In the genomic region with DNA sequence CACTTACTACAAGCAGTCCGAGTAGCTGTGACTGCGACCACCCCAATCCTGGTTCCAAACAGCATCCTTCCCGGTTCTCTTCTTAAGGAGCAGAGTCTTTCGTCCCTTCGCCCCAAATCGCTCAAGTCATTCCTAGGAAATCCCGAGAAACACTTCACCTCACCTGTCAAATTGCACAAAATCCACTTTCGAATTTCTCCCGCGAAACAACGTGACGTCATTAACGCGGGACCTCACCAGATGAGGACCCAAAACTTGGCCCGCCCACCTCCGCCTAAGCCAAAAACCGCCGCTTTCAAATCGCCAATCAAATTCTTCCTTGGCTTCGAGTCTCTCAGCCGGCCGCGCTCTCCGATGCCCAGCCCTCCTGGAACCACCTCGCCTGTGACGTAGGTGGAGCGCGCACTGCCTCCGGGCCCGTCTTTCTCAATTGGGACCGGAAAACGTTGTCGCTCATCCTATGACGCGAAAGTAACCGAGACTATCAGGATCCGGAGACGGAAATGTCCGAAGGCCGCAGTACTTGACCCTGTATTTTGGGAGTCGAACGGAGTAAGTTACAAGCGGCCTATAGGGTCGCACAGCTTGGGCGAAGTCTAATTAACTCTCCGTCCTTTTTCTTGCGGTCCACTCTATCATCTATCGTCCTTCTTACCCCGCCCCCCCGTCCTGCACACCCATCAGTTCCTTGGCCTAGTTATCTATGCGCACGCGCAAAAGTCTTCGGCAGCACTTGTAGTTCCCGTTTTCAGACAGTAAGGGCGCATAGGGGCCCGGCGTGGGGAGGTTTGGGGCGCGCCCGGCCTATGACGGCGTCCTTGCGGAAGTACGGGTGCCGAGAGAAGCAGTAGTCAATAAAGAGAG, we compare ENCODE assay signal across 8 cellular contexts. TPM values are rescaled to one million over a fixed set of nuclear protein-coding genes. Genes with fewer than 3 reads are reported as not detected.
DNase-seq lines count a peak whose midpoint lies in the region; ATAC-seq and TF ChIP-seq lines count a peak whose summit lies in the region.

A gene (plus strand): TSS at position 456 of the 864 bp plus-strand sequence. CDS start 7,527 bp downstream, outside the sequence.
A gene with protein sequence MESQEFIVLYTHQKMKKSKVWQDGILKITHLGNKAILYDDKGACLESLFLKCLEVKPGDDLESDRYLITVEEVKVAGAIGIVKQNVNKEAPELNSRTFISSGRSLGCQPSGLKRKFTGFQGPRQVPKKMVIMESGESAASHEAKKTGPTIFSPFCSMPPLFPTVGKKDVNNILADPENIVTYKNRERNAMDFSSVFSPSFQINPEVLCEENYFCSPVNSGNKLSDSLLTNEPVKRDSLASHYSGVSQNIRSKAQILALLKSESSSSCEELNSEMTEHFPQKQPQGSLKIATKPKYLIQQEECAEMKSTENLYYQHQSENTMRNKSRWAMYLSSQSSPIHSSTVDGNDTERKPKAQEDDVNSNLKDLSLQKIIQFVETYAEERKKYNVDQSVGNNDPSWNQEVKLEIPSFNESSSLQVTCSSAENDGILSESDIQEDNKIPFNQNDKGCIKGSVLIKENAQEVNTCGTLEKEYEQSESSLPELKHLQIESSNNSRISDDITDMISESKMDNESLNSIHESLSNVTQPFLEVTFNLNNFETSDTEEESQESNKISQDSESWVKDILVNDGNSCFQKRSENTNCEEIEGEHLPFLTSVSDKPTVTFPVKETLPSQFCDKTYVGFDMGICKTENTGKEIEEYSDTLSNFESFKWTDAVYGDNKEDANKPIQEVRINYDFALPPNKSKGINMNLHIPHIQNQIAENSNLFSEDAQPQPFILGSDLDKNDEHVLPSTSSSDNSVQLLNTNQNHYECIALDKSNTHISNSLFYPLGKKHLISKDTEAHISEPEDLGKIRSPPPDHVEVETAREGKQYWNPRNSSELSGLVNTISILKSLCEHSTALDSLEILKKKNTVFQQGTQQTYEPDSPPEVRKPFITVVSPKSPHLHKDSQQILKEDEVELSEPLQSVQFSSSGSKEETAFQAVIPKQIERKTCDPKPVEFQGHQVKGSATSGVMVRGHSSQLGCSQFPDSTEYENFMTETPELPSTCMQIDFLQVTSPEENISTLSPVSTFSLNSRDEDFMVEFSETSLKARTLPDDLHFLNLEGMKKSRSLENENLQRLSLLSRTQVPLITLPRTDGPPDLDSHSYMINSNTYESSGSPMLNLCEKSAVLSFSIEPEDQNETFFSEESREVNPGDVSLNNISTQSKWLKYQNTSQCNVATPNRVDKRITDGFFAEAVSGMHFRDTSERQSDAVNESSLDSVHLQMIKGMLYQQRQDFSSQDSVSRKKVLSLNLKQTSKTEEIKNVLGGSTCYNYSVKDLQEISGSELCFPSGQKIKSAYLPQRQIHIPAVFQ (N-terminal part only) (minus strand): TSS at position 222 of the 864 bp plus-strand sequence. CDS start 3,733 bp downstream, outside the sequence.

- no peak for TF ChIP-seq EP300 in transverse colon (IDR thresholded peaks at IDR 0.05; ENCODE audit: low read depth)

- H3K4me2 ChIP-seq in SU-DHL-6 (ENCODE audit: low read depth, low read length, poor library complexity, severe bottlenecking) = peak within 1 kb of the TSS; percentile 87
- peak within 1 kb of the TSS; percentile 59 for H3K4me2 ChIP-seq in parathyroid adenoma (ENCODE audit: low read length)

- H3K27ac Mint-ChIP-seq in activated naive CD8-positive, alpha-beta T cell treated with anti-CD3 and anti-CD28 coated beads, Interleukin-2, amount 50 U/mL, for 24 hours = no peak within 1 kb of the TSS

- H3K36me3 ChIP-seq in SU-DHL-6 (ENCODE audit: low read length) (no peaks in the 10 kb centered on the region), cardiac muscle cell (no peaks in the 10 kb centered on the region), parathyroid adenoma (ENCODE audit: control insufficient read depth, insufficient read depth, low read length) (no peaks in the 10 kb centered on the region), transverse colon (no peaks in the 10 kb centered on the region)

- H3K4me3 ChIP-seq in SU-DHL-6 (ENCODE audit: insufficient read depth, low read length, poor library complexity, severe bottlenecking) = peak within 1 kb of the TSS; percentile 80
- peak within 1 kb of the TSS; percentile 64 for H3K4me3 ChIP-seq in cardiac muscle cell
- peak within 1 kb of the TSS; percentile 70 for H3K4me3 ChIP-seq in parathyroid adenoma (ENCODE audit: low read depth, low read length)
- H3K4me3 ChIP-seq in transverse colon = peak within 1 kb of the TSS; percentile 43 to 86 (median 54)

- no peaks in the 10 kb centered on the region for H4K20me1 ChIP-seq in SU-DHL-6 (ENCODE audit: low read depth, low read length)

- WGBS in transverse colon (ENCODE audit: low coverage in 1 of 2), 2 donors = 0 to 1% methylated on average over 1 to 66 of the region's 66 CpGs

- H3K27ac ChIP-seq in SU-DHL-6 (ENCODE audit: low read depth, low read length) (peak within 1 kb of the TSS; percentile 76), cardiac muscle cell (peak within 1 kb of the TSS; percentile 95), parathyroid adenoma (peak within 1 kb of the TSS; percentile 97), transverse colon (peak within 1 kb of the TSS; percentile 88 to 94 (median 90))

- H3K79me2 ChIP-seq in SU-DHL-6 (ENCODE audit: insufficient read depth, low read length) (peaks cover 37% of the 10 kb centered on the region), parathyroid adenoma (peaks cover 5% of the 10 kb centered on the region)

- peak; percentile 92 for ATAC-seq in HG02678 (IDR thresholded peaks at IDR 0.05; ENCODE audit: unreplicated experiment)
- peak; percentile 96 for ATAC-seq in activated naive CD8-positive, alpha-beta T cell treated with anti-CD3 and anti-CD28 coated beads, Interleukin-2, amount 50 U/mL, for 24 hours

- no peak within 1 kb of the TSS for H3K4me3 Mint-ChIP-seq in activated naive CD8-positive, alpha-beta T cell treated with anti-CD3 and anti-CD28 coated beads, Interleukin-2, amount 50 U/mL, for 24 hours

- H3K27me3 ChIP-seq in SU-DHL-6 (ENCODE audit: low read length) (no peaks in the 10 kb centered on the region), cardiac muscle cell (no peaks in the 10 kb centered on the region), parathyroid adenoma (ENCODE audit: control insufficient read depth, insufficient read depth, low read length) (no peaks in the 10 kb centered on the region), transverse colon (no peaks in the 10 kb centered on the region)

- intact Hi-C loops in transverse colon (cut with DNase I; ENCODE audit: low total_unique reads) = loop anchor here (10.0 kb wide), 2 partner anchors 118 to 308 kb away; no protein-coding TSS in a partner anchor

- H3K4me1 ChIP-seq in cardiac muscle cell (ENCODE audit: low read depth) = peaks cover 11% of the 10 kb centered on the region
- no peaks in the 10 kb centered on the region for H3K4me1 ChIP-seq in parathyroid adenoma
- peaks cover 7 to 42% (median 12%) of the 10 kb centered on the region in 4 donors for H3K4me1 ChIP-seq in transverse colon

- in situ Hi-C loops in transverse colon (cut with MboI; ENCODE audit: low pct_ligation_motif_present in 1 of 4, low pct_unique_long_range_greater_than_20kb in 1 of 4, low sequenced_read_pairs in 3 of 4) = loop anchor here in 3 of 4 donors (10.0 to 25.0 kb wide), 3 partner anchors 128 to 400 kb away; a partner anchor contains a TSS

- no peaks in the 10 kb centered on the region for H3K9me3 Mint-ChIP-seq in activated naive CD8-positive, alpha-beta T cell treated with anti-CD3 and anti-CD28 coated beads, Interleukin-2, amount 50 U/mL, for 24 hours

- H3K27me3 Mint-ChIP-seq in activated naive CD8-positive, alpha-beta T cell treated with anti-CD3 and anti-CD28 coated beads, Interleukin-2, amount 50 U/mL, for 24 hours = no peaks in the 10 kb centered on the region

- TF ChIP-seq CTCF in GM12872 (IDR thresholded peaks at IDR 0.05; ENCODE audit: insufficient read depth, low read depth, low read length) (peak; percentile 77), SU-DHL-6 (IDR thresholded peaks at IDR 0.05; ENCODE audit: insufficient read depth, low read length, poor library complexity, severe bottlenecking) (peak; percentile 10), cardiac muscle cell (IDR thresholded peaks at IDR 0.05; ENCODE audit: low read depth, low read length) (peak; percentile 89), parathyroid adenoma (IDR thresholded peaks at IDR 0.05) (peak; percentile 96), transverse colon (IDR thresholded peaks at IDR 0.05) (peak; percentile 96 to 100 (median 98))

- H3K9me2 ChIP-seq in SU-DHL-6 (replicated peaks; ENCODE audit: insufficient read depth, low read length) = no peaks in the 10 kb centered on the region

- peak; percentile 55 for TF ChIP-seq POLR2A in transverse colon (IDR thresholded peaks at IDR 0.05)

- peaks cover 25% of the 10 kb centered on the region for H3K4me1 Mint-ChIP-seq in activated naive CD8-positive, alpha-beta T cell treated with anti-CD3 and anti-CD28 coated beads, Interleukin-2, amount 50 U/mL, for 24 hours

- H2AFZ ChIP-seq in SU-DHL-6 (ENCODE audit: low read depth, low read length, severe bottlenecking) = peak within 1 kb of the TSS; percentile 71
- peak within 1 kb of the TSS; percentile 92 for H2AFZ ChIP-seq in parathyroid adenoma

- H3K9me3 ChIP-seq in SU-DHL-6 (ENCODE audit: insufficient read depth, low read length) (no peaks in the 10 kb centered on the region), cardiac muscle cell (ENCODE audit: low read depth) (no peaks in the 10 kb centered on the region), parathyroid adenoma (ENCODE audit: control insufficient read depth, low read length) (no peaks in the 10 kb centered on the region), transverse colon (no peaks in the 10 kb centered on the region)

- DNase-seq in NCI-H128 (lab: John Stamatoyannopoulos, UW; ENCODE audit: unreplicated experiment) (peak; percentile 91), cardiac muscle cell (ENCODE audit: low read depth in 1 of 2, low spot score in 1 of 2) (peak; percentile 100), transverse colon (peak; percentile 99)
- DNase-seq in activated naive CD8-positive, alpha-beta T cell treated with anti-CD3 and anti-CD28 coated beads, Interleukin-2, amount 50 U/mL, for 24 hours = peak; percentile 96

- H3K9ac ChIP-seq in SU-DHL-6 (ENCODE audit: low read length) (peak within 1 kb of the TSS; percentile 74), parathyroid adenoma (no peak within 1 kb of the TSS)

- peaks cover 6% of the 10 kb centered on the region for H3K36me3 Mint-ChIP-seq in activated naive CD8-positive, alpha-beta T cell treated with anti-CD3 and anti-CD28 coated beads, Interleukin-2, amount 50 U/mL, for 24 hours (ENCODE audit: low read depth)

- peaks cover 7% of the 10 kb centered on the region; the same call in 1 of the 2 replicates for H3F3A ChIP-seq in SU-DHL-6 (ENCODE audit: insufficient read depth)

RNA-seq across cellular contexts. Expression of the first gene that starts in this region (rescaled TPM):
- 27.7 and 48.5 TPM in 2 replicates for total RNA-seq in cardiac muscle cell
- 57.0 and 88.6 TPM in 2 replicates for polyA plus RNA-seq in cardiac muscle cell
- total RNA-seq in transverse colon = 10 to 100 TPM; 33.3 to 75.4 (median 47.6) TPM

RNA-seq across cellular contexts. Expression of the second gene that starts in this region (rescaled TPM):
- total RNA-seq in cardiac muscle cell (3.0 and 10.4 TPM in 2 replicates), transverse colon (1 to 10 TPM in 3 of 4 donors, under 1 TPM in 1; 0.75 to 7.3 (median 3.7) TPM)
- 3.2 and 3.9 TPM in 2 replicates for polyA plus RNA-seq in cardiac muscle cell

Comparison
In these comparisons a context has a peak if more than half of its experiments do, and no peak if none do; other contexts are left out.
1. Peak in every context shown above with its lines: DNase-seq, ATAC-seq, H3K4me3 ChIP-seq and H3K27ac ChIP-seq.
2. CTCF ChIP-seq: peak in every context shown above with its lines; median percentile 98 in transverse colon; 96 in parathyroid adenoma; 89 in cardiac muscle cell; 77 in GM12872; 10 in SU-DHL-6.